In genomic region chr13:85265296-85265695, GRCh38 we compare ENCODE assay signal across 26 cellular contexts.
"Had no signal": no experiment of that assay in that cellular context is flagged by ENCODE, and none has a peak within 500 bp of the region (broad histone marks: within the 10 kb centered on the region; RNA-seq: fewer than 3 reads in every experiment).

No MANE protein-coding gene starts in this region.

- H3K79me2 ChIP-seq: hepatocyte had no signal

- H3K9me3 ChIP-seq: esophagus squamous epithelium, gastroesophageal sphincter, lower lobe of right lung, mucosa of descending colon had no signal

- H3K4me3 ChIP-seq: coronary artery, dorsolateral prefrontal cortex, esophagus squamous epithelium, gastroesophageal sphincter, heart left ventricle, hepatocyte, left lung, lower lobe of right lung, mucosa of descending colon had no signal

- H3K36me3 ChIP-seq: esophagus squamous epithelium, gastroesophageal sphincter, heart left ventricle, left lung, lower lobe of right lung had no signal

- H2AFZ ChIP-seq: hepatocyte had no signal

- H3K27me3 ChIP-seq: esophagus squamous epithelium, gastroesophageal sphincter, heart left ventricle, hepatocyte, left lung had no signal

- H3K4me2 ChIP-seq: hepatocyte had no signal

- H3K27ac ChIP-seq: coronary artery, dorsolateral prefrontal cortex, epithelial cell of prostate, esophagus squamous epithelium, gastroesophageal sphincter, heart left ventricle, hepatocyte, left lung, lower lobe of right lung had no signal

- ATAC-seq: esophagus mucosa; gastroesophageal sphincter; heart left ventricle; left cardiac atrium; left lung; left ventricle myocardium superior; lower lobe of right lung; mucosa of descending colon; naive thymus-derived CD8-positive, alpha-beta T cell had no signal

- DNase-seq: dermis blood vessel endothelial cell; dorsolateral prefrontal cortex; effector CD4-positive, alpha-beta T cell; effector memory CD4-positive, alpha-beta T cell; erythroblast; esophagus squamous epithelium; foreskin fibroblast; heart left ventricle; hypothalamus; immature natural killer cell; islet precursor cell; left cardiac atrium; left lung; left ventricle myocardium superior; lower lobe of right lung; mesenchymal stem cell; mucosa of descending colon; naive B cell; naive thymus-derived CD8-positive, alpha-beta T cell had no signal

- FAIRE-seq: endothelial cell of umbilical vein, frontal cortex had no signal

- H3K4me1 ChIP-seq: esophagus squamous epithelium, gastroesophageal sphincter, heart left ventricle, left lung, lower lobe of right lung had no signal
